30 cellular contexts compared by ENCODE assay signal in genomic region chr19:11680689-11681302, GRCh38.
"Had no signal": no experiment of that assay in that cellular context is flagged by ENCODE, and none has a peak within 500 bp of the region (broad histone marks: within the 10 kb centered on the region; RNA-seq: fewer than 3 reads in every experiment).

No MANE protein-coding gene starts in this region.

- H3K4me1 Mint-ChIP-seq: nephron progenitor cell; neural crest cell; stimulated activated memory B cell treated with anti-CD40 and anti-IgM and Interleukin-4, amounts not matched to agents 10 μg/mL and 1 μg/mL and 100 μg/mL, for 72 hours had no signal

- H3K27ac ChIP-seq: neutrophil, pancreas, psoas muscle, skin epidermis, spleen, suprapubic skin, testis, tibial artery, transverse colon, upper lobe of right lung, uterus had no signal

- H3K27ac Mint-ChIP-seq: naive thymus-derived CD8-positive, alpha-beta T cell; natural killer cell treated with Interleukin-12 subunit alpha and Interleukin-12 subunit beta and Interleukin-15 and Interleukin-18, amount 100 ng/mL, for 72 hours; nephron progenitor cell; stimulated activated memory B cell treated with anti-CD40 and anti-IgM and Interleukin-4, amounts not matched to agents 10 μg/mL and 1 μg/mL and 100 μg/mL, for 72 hours; stimulated activated naive CD8-positive, alpha-beta T cell treated with anti-CD3 and anti-CD28 coated beads, Interleukin-15, amount 100 ng/mL, for 72 hours; type B pancreatic cell had no signal

- H3K4me3 Mint-ChIP-seq: naive thymus-derived CD8-positive, alpha-beta T cell; natural killer cell treated with Interleukin-12 subunit alpha and Interleukin-12 subunit beta and Interleukin-15 and Interleukin-18, amount 100 ng/mL, for 72 hours; nephron progenitor cell; neural crest cell; stimulated activated memory B cell treated with anti-CD40 and anti-IgM and Interleukin-4, amounts not matched to agents 10 μg/mL and 1 μg/mL and 100 μg/mL, for 72 hours; stimulated activated naive CD8-positive, alpha-beta T cell treated with anti-CD3 and anti-CD28 coated beads, Interleukin-15, amount 100 ng/mL, for 72 hours; type B pancreatic cell had no signal

- H3K36me3 ChIP-seq: neutrophil, pancreas, upper lobe of right lung, uterus had no signal

- H3K36me3 Mint-ChIP-seq: stimulated activated memory B cell treated with anti-CD40 and anti-IgM and Interleukin-4, amounts not matched to agents 10 μg/mL and 1 μg/mL and 100 μg/mL, for 72 hours had no signal

- ATAC-seq: naive thymus-derived CD8-positive, alpha-beta T cell; natural killer cell treated with Interleukin-12 subunit alpha and Interleukin-12 subunit beta and Interleukin-15 and Interleukin-18, amount 100 ng/mL, for 72 hours; pancreas; psoas muscle; right cardiac atrium; sciatic nerve; stimulated activated memory B cell treated with anti-CD40 and anti-IgM and Interleukin-4, amounts not matched to agents 10 μg/mL and 1 μg/mL and 100 μg/mL, for 72 hours; stimulated activated naive CD8-positive, alpha-beta T cell treated with anti-CD3 and anti-CD28 coated beads, Interleukin-15, amount 100 ng/mL, for 72 hours; stimulated activated naive CD8-positive, alpha-beta T cell treated with anti-CD3 and anti-CD28 coated beads, Interleukin-15, Interleukin-2, amounts not matched to agents 100 U/mL and 50 U/mL, for 24 hours; upper lobe of right lung had no signal

- H3K4me1 ChIP-seq: pancreas, psoas muscle, spleen, suprapubic skin, testis, tibial artery, transverse colon, upper lobe of right lung, uterus had no signal

- H3K27me3 ChIP-seq: neutrophil, pancreas, suprapubic skin, testis, tibial artery, transverse colon, upper lobe of right lung, uterus had no signal

- DNase-seq: naive thymus-derived CD8-positive, alpha-beta T cell; nephron progenitor cell; nucleus accumbens; pancreas; psoas muscle; right cardiac atrium; spleen; stimulated activated CD4-positive, alpha-beta T cell treated with anti-CD3 and anti-CD28 coated beads, Interleukin-12 subunit alpha, Interleukin-12 subunit beta, amount 100 ng/mL, for 4 hours; stimulated activated CD4-positive, alpha-beta T cell treated with anti-CD3 and anti-CD28 coated beads, Interleukin-1b, Interleukin-23, amount 100 ng/mL, for 48 hours; stimulated activated CD4-positive, alpha-beta T cell treated with anti-CD3 and anti-CD28 coated beads, Interleukin-4, amount 100 ng/mL, for 1 hour; stimulated activated CD4-positive, alpha-beta T cell treated with anti-CD3 and anti-CD28 coated beads, Interleukin-4, amount 100 ng/mL, for 4 hours; stimulated activated CD8-positive, alpha-beta memory T cell treated with anti-CD3 and anti-CD28 coated beads, Interleukin-4, amount 100 ng/mL, for 48 hours; stimulated activated naive CD4-positive, alpha-beta T cell; stimulated activated naive CD8-positive, alpha-beta T cell treated with anti-CD3 and anti-CD28 coated beads, Interleukin-15, amount 100 ng/mL, for 72 hours; stimulated activated naive CD8-positive, alpha-beta T cell treated with anti-CD3 and anti-CD28 coated beads, Interleukin-15, Interleukin-2, amounts not matched to agents 100 U/mL and 50 U/mL, for 24 hours; substantia nigra; testis; tibial artery; transverse colon; upper lobe of right lung; uterus had no signal

- H3K27me3 Mint-ChIP-seq: type B pancreatic cell had no signal

- H3K9me3 ChIP-seq: pancreas, testis had no signal

- H3K4me3 ChIP-seq: pancreas, psoas muscle, skin epidermis, smooth muscle cell, spleen, suprapubic skin, testis, tibial artery, transverse colon, upper lobe of right lung, uterus had no signal
